9 cellular contexts compared by ENCODE assay signal in genomic region chr12:124411291-124411878, GRCh38.
DNase-seq lines count a peak whose midpoint lies in the region; ATAC-seq and TF ChIP-seq lines count a peak whose summit lies in the region.
"Had no signal": no experiment of that assay in that cellular context is flagged by ENCODE, and none has a peak within 500 bp of the region (broad histone marks: within the 10 kb centered on the region; RNA-seq: fewer than 3 reads in every experiment).

No MANE protein-coding gene starts in this region.

- peak overlapping the region; percentile 4 to 75 for H3K27ac Mint-ChIP-seq in stimulated activated naive CD8-positive, alpha-beta T cell treated with anti-CD3 and anti-CD28 coated beads, Interleukin-15, amount 100 ng/mL, for 72 hours

- H3K4me1 Mint-ChIP-seq in stimulated activated naive CD8-positive, alpha-beta T cell treated with anti-CD3 and anti-CD28 coated beads, Interleukin-15, amount 100 ng/mL, for 72 hours = peaks cover 16% of the 10 kb centered on the region

- H3K4me1 ChIP-seq in ascending aorta = peaks cover 10 to 31% of the 10 kb centered on the region in 2 donors
- H3K4me1 ChIP-seq in right atrium auricular region = peaks cover 0 to 59% of the 10 kb centered on the region in 2 donors

- no peaks in the 10 kb centered on the region for H3K27me3 Mint-ChIP-seq in stimulated activated naive CD8-positive, alpha-beta T cell treated with anti-CD3 and anti-CD28 coated beads, Interleukin-15, amount 100 ng/mL, for 72 hours

- no peak for TF ChIP-seq CTCF in ascending aorta (IDR thresholded peaks at IDR 0.05)
- no peak for TF ChIP-seq CTCF in right atrium auricular region (IDR thresholded peaks at IDR 0.05)

- H3K9me3 ChIP-seq in ascending aorta = no peaks in the 10 kb centered on the region
- H3K9me3 ChIP-seq in right atrium auricular region = no peaks in the 10 kb centered on the region

- H3K4me3 ChIP-seq in H7 (ENCODE audit: insufficient read depth, low read depth, low read length) (no peak overlapping the region), ascending aorta (no peak overlapping the region), right atrium auricular region (no peak overlapping the region)

- no peak overlapping the region for H3K4me3 Mint-ChIP-seq in stimulated activated naive CD8-positive, alpha-beta T cell treated with anti-CD3 and anti-CD28 coated beads, Interleukin-15, amount 100 ng/mL, for 72 hours

- intact Hi-C loops in ascending aorta (cut with DNase I) = no loop called here

- DNase-seq in H7 (peak; percentile 82), ascending aorta (ENCODE audit: low spot score in 2 of 2) (peak in 1 of 2 donors; percentile 87), right atrium auricular region (ENCODE audit: low spot score) (peak; percentile 92), DMS114 treated with DMSO at 0.1 percent for 48 hours (lab: John Stamatoyannopoulos, UW; ENCODE audit: unreplicated experiment) (no peak), NCI-H1105 treated with DMSO at 0.1 percent for 48 hours (lab: John Stamatoyannopoulos, UW) (no peak)
- DNase-seq in stimulated activated naive CD8-positive, alpha-beta T cell treated with anti-CD3 and anti-CD28 coated beads, Interleukin-15, amount 100 ng/mL, for 72 hours = no peak

- peaks cover 6% of the 10 kb centered on the region for H3K36me3 ChIP-seq in H7 (replicated peaks; ENCODE audit: control insufficient read depth, insufficient read depth, low read length)
- H3K36me3 ChIP-seq in ascending aorta = peaks cover 5 to 32% of the 10 kb centered on the region in 2 donors
- H3K36me3 ChIP-seq in right atrium auricular region = peaks cover 15% of the 10 kb centered on the region

- no peaks in the 10 kb centered on the region for H3K9me3 Mint-ChIP-seq in stimulated activated naive CD8-positive, alpha-beta T cell treated with anti-CD3 and anti-CD28 coated beads, Interleukin-15, amount 100 ng/mL, for 72 hours

- H3K27me3 ChIP-seq in H7 (ENCODE audit: control insufficient read depth, insufficient read depth, low read length) (no peaks in the 10 kb centered on the region), ascending aorta (no peaks in the 10 kb centered on the region), right atrium auricular region (no peaks in the 10 kb centered on the region)

- H3K27ac ChIP-seq in ascending aorta (peak overlapping the region; percentile 59 to 63), right atrium auricular region (peak overlapping the region; percentile 78 to 80)
- H3K27ac ChIP-seq: KMS-11 had no signal

- no peak for ATAC-seq in stimulated activated naive CD8-positive, alpha-beta T cell treated with anti-CD3 and anti-CD28 coated beads, Interleukin-15, amount 100 ng/mL, for 72 hours
- ATAC-seq in GM21717 (IDR thresholded peaks at IDR 0.05; ENCODE audit: unreplicated experiment) = no peak
- no peak for ATAC-seq in GM21390 (IDR thresholded peaks at IDR 0.05; ENCODE audit: unreplicated experiment)

Comparison
In these comparisons a context has a peak if more than half of its experiments do, and no peak if none do; other contexts are left out.
1. DNase-seq: peak in H7 (single experiment) and right atrium auricular region (single experiment); none in stimulated activated naive CD8-positive, alpha-beta T cell treated with anti-CD3 and anti-CD28 coated beads, Interleukin-15, amount 100 ng/mL, for 72 hours (0 of 2), DMS114 treated with DMSO at 0.1 percent for 48 hours (single experiment) and NCI-H1105 treated with DMSO at 0.1 percent for 48 hours (single experiment).